27 cellular contexts compared by ENCODE assay signal in the genomic region with DNA sequence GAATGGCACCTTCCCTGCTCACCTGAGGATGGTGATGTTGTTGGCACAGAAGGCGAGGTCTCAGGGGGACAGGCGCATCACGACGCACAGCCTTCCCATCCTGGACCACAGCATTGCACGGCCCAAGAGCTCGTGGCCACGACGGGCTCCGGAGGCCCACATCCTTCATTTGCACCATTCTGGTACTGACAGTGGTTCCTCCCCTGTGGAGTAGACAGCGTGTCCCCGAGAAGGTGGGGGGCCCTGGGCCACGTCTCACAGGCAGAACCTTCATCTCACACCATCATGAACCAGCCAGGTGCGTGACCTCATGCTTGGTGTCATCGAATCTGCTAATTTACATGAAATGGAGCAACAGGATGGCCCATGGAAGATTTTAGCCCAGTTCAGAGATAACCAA.
"Had no signal": no experiment of that assay in that cellular context is flagged by ENCODE, and none has a peak within 500 bp of the region (broad histone marks: within the 10 kb centered on the region; RNA-seq: fewer than 3 reads in every experiment).

No MANE protein-coding gene starts in this region.

- H3K4me3 ChIP-seq: coronary artery, esophagus muscularis mucosa, gastroesophageal sphincter, heart left ventricle, hepatocyte, left lung, prostate gland, stomach, thyroid gland had no signal

- H2AFZ ChIP-seq: hepatocyte, parathyroid adenoma had no signal

- H3K27ac Mint-ChIP-seq: naive thymus-derived CD8-positive, alpha-beta T cell; stimulated activated effector memory CD8-positive, alpha-beta T cell treated with anti-CD3 and anti-CD28 coated beads, Interleukin-12 subunit alpha, Interleukin-12 subunit beta, amount 100 ng/mL, for 72 hours had no signal

- H3K9me3 Mint-ChIP-seq: central memory CD8-positive, alpha-beta T cell; naive thymus-derived CD8-positive, alpha-beta T cell; stimulated activated effector memory CD8-positive, alpha-beta T cell treated with anti-CD3 and anti-CD28 coated beads, Interleukin-12 subunit alpha, Interleukin-12 subunit beta, amount 100 ng/mL, for 72 hours had no signal

- DNase-seq: dermis blood vessel endothelial cell; effector memory CD4-positive, alpha-beta T cell; foreskin keratinocyte; left cardiac atrium; mammary epithelial cell; mesendoderm; right cardiac atrium; small intestine; stimulated activated CD4-positive, alpha-beta T cell treated with anti-CD3 and anti-CD28 coated beads, Interleukin-12 subunit alpha, Interleukin-12 subunit beta, amount 100 ng/mL, for 4 hours; stimulated activated CD4-positive, alpha-beta T cell treated with anti-CD3 and anti-CD28 coated beads, Interleukin-1b, Interleukin-23, amount 100 ng/mL, for 48 hours; stimulated activated CD4-positive, alpha-beta T cell treated with anti-CD3 and anti-CD28 coated beads, Interleukin-4, amount 100 ng/mL, for 1 hour; stimulated activated naive CD4-positive, alpha-beta T cell treated with Interleukin-2 at 50 U/mL for 16 hours; stomach; thyroid gland; trophoblast cell had no signal

- H3K9ac ChIP-seq: parathyroid adenoma had no signal

- H3K27me3 ChIP-seq: esophagus muscularis mucosa, foreskin keratinocyte, gastroesophageal sphincter, heart left ventricle, hepatocyte, left lung, neutrophil, stomach, thyroid gland had no signal

- H3K9me3 ChIP-seq: esophagus muscularis mucosa, gastroesophageal sphincter, heart left ventricle, left lung, neutrophil, prostate gland, stomach, thyroid gland had no signal

- ATAC-seq: foreskin keratinocyte; gastroesophageal sphincter; heart left ventricle; left cardiac atrium; left lung; naive thymus-derived CD8-positive, alpha-beta T cell; right cardiac atrium; stimulated activated effector memory CD8-positive, alpha-beta T cell treated with anti-CD3 and anti-CD28 coated beads, Interleukin-12 subunit alpha, Interleukin-12 subunit beta, amount 100 ng/mL, for 72 hours had no signal

- H3K4me1 Mint-ChIP-seq: central memory CD8-positive, alpha-beta T cell; naive thymus-derived CD8-positive, alpha-beta T cell; stimulated activated effector memory CD8-positive, alpha-beta T cell treated with anti-CD3 and anti-CD28 coated beads, Interleukin-12 subunit alpha, Interleukin-12 subunit beta, amount 100 ng/mL, for 72 hours had no signal

- H3K36me3 Mint-ChIP-seq: naive thymus-derived CD8-positive, alpha-beta T cell; stimulated activated effector memory CD8-positive, alpha-beta T cell treated with anti-CD3 and anti-CD28 coated beads, Interleukin-12 subunit alpha, Interleukin-12 subunit beta, amount 100 ng/mL, for 72 hours had no signal

- H3K4me1 ChIP-seq: esophagus muscularis mucosa, foreskin keratinocyte, gastroesophageal sphincter, heart left ventricle, left lung, parathyroid adenoma, prostate gland, stomach, thyroid gland had no signal

- H3K4me2 ChIP-seq: hepatocyte had no signal

- H3K27ac ChIP-seq: coronary artery, esophagus muscularis mucosa, foreskin keratinocyte, gastroesophageal sphincter, heart left ventricle, hepatocyte, left lung, neutrophil, parathyroid adenoma, prostate gland, stomach, thyroid gland had no signal

- H3K79me2 ChIP-seq: hepatocyte, parathyroid adenoma had no signal

- H3K4me3 Mint-ChIP-seq: central memory CD8-positive, alpha-beta T cell; naive thymus-derived CD8-positive, alpha-beta T cell; stimulated activated effector memory CD8-positive, alpha-beta T cell treated with anti-CD3 and anti-CD28 coated beads, Interleukin-12 subunit alpha, Interleukin-12 subunit beta, amount 100 ng/mL, for 72 hours had no signal

- H3K36me3 ChIP-seq: esophagus muscularis mucosa, gastroesophageal sphincter, heart left ventricle, left lung, neutrophil, prostate gland, stomach, thyroid gland had no signal
